1 cellular context compared by ENCODE assay signal in genomic region chr1:54052934-54053744, GRCh38.
TF ChIP-seq lines count a peak whose summit lies in the region.

Gene TCEANC2, plus strand, starts transcription at chr1:54053608. Its CDS starts 815 bp downstream, at chr1:54054423.
Gene TMEM59, minus strand, starts transcription at chr1:54053204. Its CDS starts 16 bp downstream, at chr1:54053188.

TF ChIP-seq in H1, 55 proteins besides CTCF, POLR2A, EP300 and RAD21:
- TF ChIP-seq SP1 (IDR thresholded peaks at IDR 0.05; ENCODE audit: low read depth, low read length) (no peak; the same call in 1 of the 2 replicates), CEBPB (IDR thresholded peaks at IDR 0.05; ENCODE audit: low read depth, low read length) (no peak), BCL11A (IDR thresholded peaks at IDR 0.05; ENCODE audit: low read depth in 2 of 2, low read length in 2 of 2) (no peak), USF2 (IDR thresholded peaks at IDR 0.05; ENCODE audit: low read length) (no peak), ATF2 (IDR thresholded peaks at IDR 0.05; ENCODE audit: low read length) (no peak), CTBP2 (IDR thresholded peaks at IDR 0.05; ENCODE audit: borderline replicate concordance, insufficient read depth, insufficient read length, low read length) (no peak), SAP30 (IDR thresholded peaks at IDR 0.05; ENCODE audit: insufficient read depth, insufficient replicate concordance, low read length) (peak; percentile 97), SRF (IDR thresholded peaks at IDR 0.05; ENCODE audit: low read depth, low read length) (0 out of 2 replicates have a peak, but pooled peaks have one; percentile 16), SP2 (IDR thresholded peaks at IDR 0.05; ENCODE audit: low read length) (no peak), TEAD4 (IDR thresholded peaks at IDR 0.05; ENCODE audit: low read depth, low read length) (peak; percentile 79), KDM1A (IDR thresholded peaks at IDR 0.05; ENCODE audit: borderline replicate concordance, low read length) (no peak), HDAC6 (IDR thresholded peaks at IDR 0.05; ENCODE audit: low read depth, low read length) (no peak), EZH2 (IDR thresholded peaks at IDR 0.05; ENCODE audit: low read depth, low read length, severe bottlenecking) (no peak), EGR1 (IDR thresholded peaks at IDR 0.05; ENCODE audit: borderline replicate concordance, low read depth, low read length) (no peak), CBX8 (IDR thresholded peaks at IDR 0.05; ENCODE audit: borderline replicate concordance, low read depth, low read length) (no peak), GTF2F1 (IDR thresholded peaks at IDR 0.05; ENCODE audit: borderline replicate concordance, low read depth, low read length) (0 out of 2 replicates have a peak, but pooled peaks have one; percentile 49), YY1 (IDR thresholded peaks at IDR 0.05; ENCODE audit: low read depth, low read length) (peak; percentile 91), SIN3A (conservative IDR thresholded peaks at IDR 0.05 in 1 of 2, IDR thresholded peaks at IDR 0.05 in 1 of 2; ENCODE audit: low read depth in 1 of 2, low read length in 2 of 2) (peak; percentile 72 to 79; a peak in 3 of 4 replicates), CREB1 (IDR thresholded peaks at IDR 0.05) (peak; percentile 73), MAFK (IDR thresholded peaks at IDR 0.05; ENCODE audit: low read depth, low read length) (no peak), SUZ12 (IDR thresholded peaks at IDR 0.05; ENCODE audit: low read length) (no peak), NRF1 (IDR thresholded peaks at IDR 0.05; ENCODE audit: low read depth, low read length) (no peak), CBX5 (IDR thresholded peaks at IDR 0.05; ENCODE audit: low read depth, low read length) (no peak), ASH2L (IDR thresholded peaks at IDR 0.05; ENCODE audit: low read length) (peak; percentile 69), BACH1 (IDR thresholded peaks at IDR 0.05; ENCODE audit: low read length) (no peak), GABPA (IDR thresholded peaks at IDR 0.05; ENCODE audit: borderline replicate concordance, insufficient read depth, low read length) (peak; percentile 76; the same call in 1 of the 2 replicates), CHD2 (IDR thresholded peaks at IDR 0.05; ENCODE audit: low read length) (peak; percentile 78), BRCA1 (IDR thresholded peaks at IDR 0.05; ENCODE audit: low read depth, low read length) (no peak), JUN (IDR thresholded peaks at IDR 0.05; ENCODE audit: low read depth, low read length) (no peak), TCF12 (IDR thresholded peaks at IDR 0.05; ENCODE audit: low read depth, low read length) (no peak), SIX5 (IDR thresholded peaks at IDR 0.05; ENCODE audit: low read depth, low read length) (peak; percentile 96), MAX (IDR thresholded peaks at IDR 0.05) (no peak), NANOG (IDR thresholded peaks at IDR 0.05; ENCODE audit: insufficient read depth, low read depth, low read length, poor library complexity, severe bottlenecking) (no peak), CHD7 (IDR thresholded peaks at IDR 0.05; ENCODE audit: insufficient replicate concordance, low read length) (no peak), TAF7 (optimal IDR thresholded peaks at IDR 0.05; ENCODE audit: borderline replicate concordance, low read depth, low read length) (no peak), JUND (IDR thresholded peaks at IDR 0.05; ENCODE audit: low read length) (no peak), RXRA (IDR thresholded peaks at IDR 0.05; ENCODE audit: insufficient read depth, low read depth, low read length) (no peak), HDAC2 (IDR thresholded peaks at IDR 0.05; ENCODE audit: borderline replicate concordance in 1 of 2, low read depth in 2 of 2, low read length in 2 of 2) (peak in 1 of 2 experiments; percentile 42; a peak in 1 of 4 replicates), KDM5A (IDR thresholded peaks at IDR 0.05; ENCODE audit: low read length) (peak; percentile 61; the same call in 1 of the 2 replicates), RFX5 (IDR thresholded peaks at IDR 0.05; ENCODE audit: borderline replicate concordance, low read depth, low read length) (no peak), KDM4A (IDR thresholded peaks at IDR 0.05; ENCODE audit: low read depth, low read length, severe bottlenecking) (peak; percentile 48), ATF3 (IDR thresholded peaks at IDR 0.05; ENCODE audit: insufficient read depth, low read depth, low read length) (no peak), POU5F1 (IDR thresholded peaks at IDR 0.05; ENCODE audit: low read depth, low read length) (no peak), SIRT6 (IDR thresholded peaks at IDR 0.05; ENCODE audit: low read length) (no peak), RBBP5 (IDR thresholded peaks at IDR 0.05; ENCODE audit: borderline replicate concordance, low read depth, low read length) (no peak), POLR2AphosphoS5 (IDR thresholded peaks at IDR 0.05; ENCODE audit: low read depth, low read length) (peak; percentile 27; the same call in 1 of the 2 replicates), ZNF274 (IDR thresholded peaks at IDR 0.05; ENCODE audit: borderline replicate concordance, extremely low read depth, low read length) (no peak), E2F6 (IDR thresholded peaks at IDR 0.05) (no peak), TAF1 (IDR thresholded peaks at IDR 0.05; ENCODE audit: low read depth, low read length) (peak; percentile 72; the same call in 1 of the 2 replicates), TBP (IDR thresholded peaks at IDR 0.05; ENCODE audit: low read depth, low read length) (peak; percentile 79), FOSL1 (IDR thresholded peaks at IDR 0.05; ENCODE audit: insufficient read depth, low read depth, low read length) (no peak), SP4 (IDR thresholded peaks at IDR 0.05; ENCODE audit: low read length) (no peak), PHF8 (conservative IDR thresholded peaks at IDR 0.05; ENCODE audit: low read depth, low read length) (peak; percentile 24; the same call in 1 of the 2 replicates), CHD1 (IDR thresholded peaks at IDR 0.05; ENCODE audit: low read depth, low read length) (no peak), RNF2 (IDR thresholded peaks at IDR 0.05; ENCODE audit: borderline replicate concordance, low read depth, low read length, missing control alignments, poor library complexity, severe bottlenecking) (no peak)
